In the genomic region with DNA sequence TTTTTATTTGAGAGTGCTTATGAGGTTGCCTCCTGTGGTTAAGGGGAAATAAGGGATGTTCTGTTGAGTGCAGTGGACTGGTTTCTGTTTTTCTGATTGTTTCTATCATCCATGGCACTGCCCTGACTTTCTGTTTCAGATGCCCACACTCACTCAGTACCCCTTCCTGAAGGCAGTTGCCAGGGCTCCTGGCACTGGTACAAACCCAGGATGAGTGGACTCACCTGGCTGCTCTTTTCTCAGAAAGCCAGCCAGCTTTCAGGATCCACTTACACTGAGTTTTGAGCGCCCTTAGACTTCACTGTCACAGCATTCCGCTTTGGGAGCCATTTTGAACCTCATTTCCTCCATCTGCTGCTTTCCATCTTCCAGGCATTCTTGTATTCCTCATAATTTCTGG, we compare ENCODE assay signal across 6 cellular contexts. TPM values are rescaled to one million over a fixed set of nuclear protein-coding genes. Genes with fewer than 3 reads are reported as not detected.
"Had no signal": no experiment of that assay in that cellular context is flagged by ENCODE, and none has a peak within 500 bp of the region (broad histone marks: within the 10 kb centered on the region; RNA-seq: fewer than 3 reads in every experiment).

No MANE protein-coding gene starts in this region.

- H3K4me3 ChIP-seq: GM23338, K562 had no signal

- DNase-seq: H9, HCEC 1CT, IMR-90 had no signal

- H3K4me1 Mint-ChIP-seq: GM23338, H9 had no signal

- H3K4me2 ChIP-seq: GM23338 had no signal

- H2AFZ ChIP-seq: GM23338 had no signal

- H3K27ac Mint-ChIP-seq: GM23338 had no signal

- ATAC-seq: GM23338, K562 had no signal

- H3K4me3 Mint-ChIP-seq: GM23338, H9 had no signal

RNA-seq across cellular contexts. Expression of gene ADAMTSL3, which starts 55.9 kb away (rescaled TPM):
- total RNA-seq: HT-29 had no signal
